9 cellular contexts compared by ENCODE assay signal in genomic region chr2:136115183-136115751, GRCh38. TPM values are rescaled to one million over a fixed set of nuclear protein-coding genes. Genes with fewer than 3 reads are reported as not detected.
DNase-seq lines count a peak whose midpoint lies in the region; ATAC-seq, FAIRE-seq and TF ChIP-seq lines count a peak whose summit lies in the region.
"Had no signal": no experiment of that assay in that cellular context is flagged by ENCODE, and none has a peak within 500 bp of the region (broad histone marks: within the 10 kb centered on the region; RNA-seq: fewer than 3 reads in every experiment).

No MANE protein-coding gene starts in this region.

- 85% methylated on average over 12 of the region's 12 CpGs for WGBS in HepG2 (ENCODE audit: low lambda C conversion rate)
- WGBS in right lobe of liver (ENCODE audit: insufficient coverage, low coverage, low lambda C conversion rate, missing lambda C conversion rate) = 79% methylated on average over 8 of the region's 12 CpGs
- no CpG with 5 or more reads among the region's 12 CpGs for WGBS in mesendoderm (ENCODE audit: extremely low coverage, insufficient coverage, low lambda C conversion rate)

- no TSS peak for BruUV-seq in HepG2 (replicated peaks; lab: Mats Ljungman, UMichigan)

- DNase-seq in HepG2 (ENCODE audit: low spot score) = no peak
- no peak for DNase-seq in right lobe of liver
- no peak for DNase-seq in activated CD4-positive, alpha-beta memory T cell treated with anti-CD3 and anti-CD28 coated beads, Interleukin-2, amount 10 ng/mL, durations not matched to agents 7 days and 5 days
- DNase-seq in mesendoderm = no peak
- DNase-seq in NCI-H526 (lab: John Stamatoyannopoulos, UW) = no peak
- DNase-seq in epidermal melanocyte (ENCODE audit: insufficient read length, low spot score) = no peak
- DNase-seq in A172 (ENCODE audit: low spot score) = no peak
- DNase-seq: NCI-H2081 treated with DMSO at 0.1 percent for 48 hours had no signal

- intact Hi-C loops in HepG2 (cut with micrococcal nuclease; ENCODE audit: unreplicated experiment) = no loop called here
- intact Hi-C loops in right lobe of liver (cut with DNase I) = no loop called here

- H3K27me3 Mint-ChIP-seq in activated CD4-positive, alpha-beta memory T cell treated with anti-CD3 and anti-CD28 coated beads, Interleukin-2, amount 10 ng/mL, durations not matched to agents 7 days and 5 days = peaks cover 6% of the 10 kb centered on the region

- H3K36me3 ChIP-seq in HepG2 (replicated peaks in 1 of 2; ENCODE audit: control insufficient read depth in 1 of 2, insufficient read depth in 2 of 2, low read length in 2 of 2) (no peaks in the 10 kb centered on the region), right lobe of liver (no peaks in the 10 kb centered on the region), mesendoderm (ENCODE audit: control insufficient read depth, insufficient read depth, low read length) (peaks cover 6% of the 10 kb centered on the region)

- H3K36me3 Mint-ChIP-seq in activated CD4-positive, alpha-beta memory T cell treated with anti-CD3 and anti-CD28 coated beads, Interleukin-2, amount 10 ng/mL, durations not matched to agents 7 days and 5 days (ENCODE audit: low read depth) = peaks cover 52% of the 10 kb centered on the region

- H3K27ac ChIP-seq in HepG2 (ENCODE audit: extremely low read length, insufficient read depth, low read length) (no peak overlapping the region), right lobe of liver (no peak overlapping the region), mesendoderm (ENCODE audit: low read depth, low read length) (no peak overlapping the region)

- H2BK120ac ChIP-seq in mesendoderm (ENCODE audit: low read depth, low read length) = no peak overlapping the region

- TF ChIP-seq POLR2A in HepG2 (IDR thresholded peaks at IDR 0.05; ENCODE audit: insufficient read depth in 1 of 2, low read depth in 2 of 2, low read length in 2 of 2) = no peak
- no peak for TF ChIP-seq POLR2A in right lobe of liver (IDR thresholded peaks at IDR 0.05)

- H3K9me3 Mint-ChIP-seq in activated CD4-positive, alpha-beta memory T cell treated with anti-CD3 and anti-CD28 coated beads, Interleukin-2, amount 10 ng/mL, durations not matched to agents 7 days and 5 days = no peaks in the 10 kb centered on the region

- H3K27me3 ChIP-seq in HepG2 (ENCODE audit: control insufficient read depth in 1 of 2, insufficient read depth in 2 of 2, low read length in 2 of 2) (peaks cover 0 to 62% of the 10 kb centered on the region in 2 experiments; a peak in 4 of 5 replicates), right lobe of liver (peaks cover 0 to 6% of the 10 kb centered on the region in 2 donors), mesendoderm (ENCODE audit: insufficient read depth, low read length, poor library complexity) (peaks cover 8% of the 10 kb centered on the region)

- peaks cover 46% of the 10 kb centered on the region for H3K4me1 Mint-ChIP-seq in activated CD4-positive, alpha-beta memory T cell treated with anti-CD3 and anti-CD28 coated beads, Interleukin-2, amount 10 ng/mL, durations not matched to agents 7 days and 5 days

- POLR2A ChIA-PET in HepG2 (lab: Yijun Ruan, JAX) = no interaction called here
- POLR2A ChIA-PET in activated CD4-positive, alpha-beta memory T cell treated with anti-CD3 and anti-CD28 coated beads, Interleukin-2, amount 10 ng/mL, durations not matched to agents 7 days and 5 days (lab: Charles Lee) = interaction anchor here (0.8 to 3.1 kb wide), 9 partner anchors 21 to 267 kb away, joined by 3 to 19 read pairs (median 4); no protein-coding TSS in a partner anchor

- H3K79me1 ChIP-seq in mesendoderm (ENCODE audit: low read length) = peaks cover 5% of the 10 kb centered on the region

- no peak overlapping the region for H3K4me2 ChIP-seq in HepG2 (ENCODE audit: low read depth, low read length)
- no peak overlapping the region for H3K4me2 ChIP-seq in mesendoderm (ENCODE audit: low read length)

- H3K79me2 ChIP-seq in HepG2 (ENCODE audit: insufficient read depth, low read length) (no peaks in the 10 kb centered on the region), mesendoderm (ENCODE audit: control insufficient read depth, insufficient read depth, low read length) (peaks cover 1% of the 10 kb centered on the region)

- no peak for FAIRE-seq in HepG2 (lab: Jason Lieb, UNC)

- no peaks in the 10 kb centered on the region for H4K20me1 ChIP-seq in HepG2 (ENCODE audit: insufficient read depth, low read length)

- TF ChIP-seq EP300 in HepG2 (IDR thresholded peaks at IDR 0.05; ENCODE audit: low read depth in 2 of 2, low read length in 2 of 2) (no peak), HepG2 (CRISPR knock-in tag; IDR thresholded peaks at IDR 0.05; ENCODE audit: borderline replicate concordance) (no peak)

- H3K9ac ChIP-seq in HepG2 (ENCODE audit: insufficient read depth, low read depth, low read length) (no peak overlapping the region), mesendoderm (ENCODE audit: low read length) (no peak overlapping the region)

- H3K27ac Mint-ChIP-seq in activated CD4-positive, alpha-beta memory T cell treated with anti-CD3 and anti-CD28 coated beads, Interleukin-2, amount 10 ng/mL, durations not matched to agents 7 days and 5 days = no peak overlapping the region

- H3K4me1 ChIP-seq in HepG2 (ENCODE audit: insufficient read depth, low read length) = peaks cover 8% of the 10 kb centered on the region; the same call in 1 of the 2 replicates
- H3K4me1 ChIP-seq in right lobe of liver = peaks cover 0 to 11% (median 0%) of the 10 kb centered on the region in 4 donors
- H3K4me1 ChIP-seq in mesendoderm (ENCODE audit: control insufficient read depth, low read depth, low read length) = no peaks in the 10 kb centered on the region

- H3K9me3 ChIP-seq in HepG2 (ENCODE audit: low read length) = no peaks in the 10 kb centered on the region
- H3K9me3 ChIP-seq in right lobe of liver = no peaks in the 10 kb centered on the region

- ATAC-seq in HepG2 (no peak), right lobe of liver (no peak), esophagus mucosa (no peak)

- no peak overlapping the region for H3K18ac ChIP-seq in mesendoderm (ENCODE audit: low read length)

- no peak overlapping the region for H2BK5ac ChIP-seq in mesendoderm (ENCODE audit: low read length)

- peak overlapping the region; percentile 98 for H3K4me3 Mint-ChIP-seq in activated CD4-positive, alpha-beta memory T cell treated with anti-CD3 and anti-CD28 coated beads, Interleukin-2, amount 10 ng/mL, durations not matched to agents 7 days and 5 days

- no peak overlapping the region for H3K23ac ChIP-seq in mesendoderm (ENCODE audit: low read length)

- no peak overlapping the region for H4K5ac ChIP-seq in mesendoderm (ENCODE audit: low read length)

- H3K4ac ChIP-seq in mesendoderm (ENCODE audit: low read depth, low read length) = no peak overlapping the region

- no peak for TF ChIP-seq CTCF in HepG2 (CRISPR knock-in tag; IDR thresholded peaks at IDR 0.05)
- TF ChIP-seq CTCF in right lobe of liver (IDR thresholded peaks at IDR 0.05) = no peak

- H4K8ac ChIP-seq in mesendoderm (ENCODE audit: low read depth, low read length) = no peak overlapping the region

- H2BK15ac ChIP-seq in mesendoderm (replicated peaks; ENCODE audit: low read depth) = no peak overlapping the region

- CTCF ChIA-PET in HepG2 (lab: Yijun Ruan, JAX; ENCODE audit: low intra/inter-chr PET ratio, low total read pairs) = no interaction called here
- CTCF ChIA-PET in activated CD4-positive, alpha-beta memory T cell treated with anti-CD3 and anti-CD28 coated beads, Interleukin-2, amount 10 ng/mL, durations not matched to agents 7 days and 5 days (lab: Charles Lee) = no interaction called here

- no peak overlapping the region for H3K4me3 ChIP-seq in HepG2 (replicated peaks in 1 of 3; ENCODE audit: insufficient read depth in 1 of 3, low read depth in 2 of 3, low read length in 3 of 3)
- H3K4me3 ChIP-seq in right lobe of liver = no peak overlapping the region
- H3K4me3 ChIP-seq in mesendoderm (ENCODE audit: low read length) = no peak overlapping the region

- H2AFZ ChIP-seq in HepG2 (ENCODE audit: low read length) = no peak overlapping the region

- peak overlapping the region; percentile 56 for H3K56ac ChIP-seq in mesendoderm (ENCODE audit: low read length)

- no peak for TF ChIP-seq RAD21 in HepG2 (CRISPR knock-in tag; IDR thresholded peaks at IDR 0.05)

- H2AK5ac ChIP-seq in mesendoderm (ENCODE audit: low read length) = no peak overlapping the region

- in situ Hi-C loops in HepG2 (cut with HindIII; ENCODE audit: extremely low pct_ligation_motif_present, low pct_unique_long_range_greater_than_20kb) = no loop called here

TF ChIP-seq in HepG2, 621 proteins besides CTCF, POLR2A, EP300 and RAD21 (continues in another document):
- TF ChIP-seq SOX6 (IDR thresholded peaks at IDR 0.05) (no peak), SOX6 (CRISPR knock-in tag; IDR thresholded peaks at IDR 0.05) (no peak)

RNA-seq across cellular contexts. Expression of gene CXCR4, which starts 2.7 kb away (rescaled TPM):
- total RNA-seq in HepG2 (2016; rRNA removed; fragmentation: Illumina TruSeq; extraction: Trizol) = 0.29 and 0.55 TPM in 2 replicates
- total RNA-seq in HepG2 (2016; cell fraction: cytosol; rRNA removed; fragmentation: Illumina TruSeq; extraction: Trizol; ENCODE audit: low read depth) = 0.18 TPM in 1 of 2 replicates, not detected in the other
- total RNA-seq in HepG2 (2016; cell fraction: insoluble cytoplasmic fraction; rRNA removed; fragmentation: Illumina TruSeq; extraction: Trizol) = 0.13 and 0.50 TPM in 2 replicates
- 0.31 and 0.43 TPM in 2 replicates for total RNA-seq in HepG2 (2016; cell fraction: membrane; rRNA removed; fragmentation: Illumina TruSeq; extraction: Trizol)
- total RNA-seq in HepG2 (2016; cell fraction: nucleus; rRNA removed; fragmentation: Illumina TruSeq; extraction: Trizol) = 0.34 and 0.37 TPM in 2 replicates
- polyA plus RNA-seq in HepG2 (2011; rRNA removed) = 0.34 and 0.69 TPM in 2 replicates
- 0.49 and 0.50 TPM in 2 replicates for polyA plus RNA-seq in HepG2 (2011; cell fraction: cytosol; rRNA removed)
- 0.32 and 0.36 TPM in 2 replicates for polyA plus RNA-seq in HepG2 (2011; cell fraction: nucleus; rRNA removed)
- 0.12 and 0.47 TPM in 2 replicates for polyA plus RNA-seq in HepG2 (2012)
- 0.08 TPM in 1 of 2 replicates, not detected in the other for polyA plus RNA-seq in HepG2 (2016; cell fraction: cytosol; fragmentation: Illumina TruSeq; extraction: Trizol; ENCODE audit: low read depth)
- 0.19 and 0.26 TPM in 2 replicates for polyA plus RNA-seq in HepG2 (2016; cell fraction: insoluble cytoplasmic fraction; fragmentation: Illumina TruSeq; extraction: Trizol; ENCODE audit: low read depth)
- not detected in 2 replicates for polyA plus RNA-seq in HepG2 (2016; cell fraction: membrane; fragmentation: Illumina TruSeq; extraction: Trizol; ENCODE audit: low read depth)
- polyA plus RNA-seq in HepG2 (2016; cell fraction: nucleus; fragmentation: Illumina TruSeq; extraction: Trizol; ENCODE audit: insufficient read depth, low read depth) = 0.74 and 1.00 TPM in 2 replicates
- polyA minus RNA-seq in HepG2 (2011; rRNA and poly(A)+ RNA removed; ENCODE audit: low replicate concordance) = 1.2 and 180 TPM in 2 replicates
- polyA minus RNA-seq in HepG2 (2011; cell fraction: cytosol; rRNA and poly(A)+ RNA removed) = not detected in 2 replicates
- polyA minus RNA-seq in HepG2 (2011; cell fraction: nucleus; rRNA and poly(A)+ RNA removed) = 0.39 TPM in 1 of 2 replicates, not detected in the other
- total RNA-seq in right lobe of liver = 10 to 100 TPM in 2 of 6 experiments, 1 to 10 TPM in 4; 1.8 to 12.6 (median 6.9) TPM
- 100 to 1,000 TPM; 202 to 212 TPM for total RNA-seq in activated CD4-positive, alpha-beta memory T cell treated with anti-CD3 and anti-CD28 coated beads, Interleukin-2, amount 10 ng/mL, durations not matched to agents 7 days and 5 days
- 1.7 TPM for polyA plus RNA-seq in mesendoderm (2013, experiment 1 of 2)
- polyA plus RNA-seq in mesendoderm (2013, experiment 2 of 2) = 1.9 TPM
- 3.6 TPM for total RNA-seq in esophagus mucosa
- 2.8 and 4.3 TPM in 2 replicates for total RNA-seq in A172 (2014; rRNA removed; shearing (Covaris generic))

Comparison
In these comparisons a context has a peak if more than half of its experiments do, and no peak if none do; other contexts are left out.
1. RNA of gene CXCR4, which starts 2.7 kb away (total RNA-seq): 202 to 212 TPM in activated CD4-positive, alpha-beta memory T cell treated with anti-CD3 and anti-CD28 coated beads, Interleukin-2, amount 10 ng/mL, durations not matched to agents 7 days and 5 days; 1.8 to 12.6 TPM in right lobe of liver, 3.6 TPM in esophagus mucosa (single experiment), 2.8 to 4.3 TPM in A172 and 0.13 to 0.55 TPM in HepG2; every median in the first group is over 10 times any median in the second.